In genomic region chr4:95877636-95878035, GRCh38 we compare ENCODE assay signal across 23 cellular contexts. TPM values are rescaled to one million over a fixed set of nuclear protein-coding genes. Genes with fewer than 3 reads are reported as not detected.
"Had no signal": no experiment of that assay in that cellular context is flagged by ENCODE, and none has a peak within 500 bp of the region (broad histone marks: within the 10 kb centered on the region; RNA-seq: fewer than 3 reads in every experiment).

No MANE protein-coding gene starts in this region.

- H3K4me1 ChIP-seq: SJCRH30 had no signal

- H3K27ac ChIP-seq: SJCRH30 had no signal

- H3K36me3 ChIP-seq: MG63, SJCRH30 had no signal

- H3K4me3 ChIP-seq: MG63, SJCRH30 had no signal

- H3K9me3 ChIP-seq: MG63, SJCRH30 had no signal

- DNase-seq: KBM-7, MG63, NCI-H1092, NCI-H1105 treated with DMSO at 0.1 percent for 48 hours, NCI-H1417 treated with DMSO at 0.1 percent for 48 hours, NCI-H146, NCI-H1694 treated with DMSO at 0.1 percent for 48 hours, NCI-H1930, NCI-H2081, NCI-H2107, NCI-H2227 treated with DMSO at 0.1 percent for 48 hours, NCI-H446, NCI-H510A, NCI-H524 treated with DMSO at 0.1 percent for 48 hours, NCI-H69, NCI-H774, RPMI8226, SHP77 treated with DMSO at 0.1 percent for 48 hours, SJCRH30 had no signal

- ATAC-seq: Right ventricle myocardium inferior, SK-N-SH treated with all-trans-retinoic acid at 6 μM for 48 hours had no signal

- H3K27me3 ChIP-seq: MG63, SJCRH30 had no signal

RNA-seq across cellular contexts. Expression of gene PDHA2, which starts 37.7 kb away (rescaled TPM):
- total RNA-seq: HT-29, LHCN-M2, Right ventricle myocardium inferior, SJCRH30 had no signal
